ENCODE assay signal across 9 cellular contexts in the genomic region with DNA sequence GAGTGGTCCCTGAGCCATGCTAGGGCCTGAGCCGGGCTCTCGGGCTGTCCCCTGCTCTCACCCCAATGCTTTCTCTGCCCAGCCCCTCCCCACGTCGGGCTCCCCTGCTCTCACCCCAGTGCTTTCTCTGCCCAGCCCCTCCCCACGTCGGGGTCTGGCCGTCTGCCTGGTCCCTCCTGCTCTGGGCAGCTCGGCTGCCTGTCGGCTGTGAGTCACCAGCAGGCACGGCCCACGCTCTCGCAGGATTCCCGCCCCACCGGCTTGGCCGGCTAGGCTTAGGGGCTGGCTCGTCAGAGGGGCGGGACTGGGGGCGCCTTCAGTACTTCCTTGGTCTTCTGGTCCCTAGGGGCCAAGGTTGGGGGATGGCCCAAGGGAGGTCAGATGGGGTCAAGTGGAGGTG. TPM values are rescaled to one million over a fixed set of nuclear protein-coding genes. Genes with fewer than 3 reads are reported as not detected.
A peak's percentile ranks its signal among the peaks of the same experiment; 100 is the strongest.
DNase-seq lines count a peak whose midpoint lies in the region; ATAC-seq, FAIRE-seq and TF ChIP-seq lines count a peak whose summit lies in the region.
"Had no signal": no experiment of that assay in that cellular context is flagged by ENCODE, and none has a peak within 500 bp of the region (broad histone marks: within the 10 kb centered on the region; RNA-seq: fewer than 3 reads in every experiment).

No MANE protein-coding gene starts in this region.

- intact Hi-C loops in HepG2 (cut with micrococcal nuclease; ENCODE audit: unreplicated experiment) (no loop called here), vagina (cut with DNase I) (no loop called here)

- FAIRE-seq in HepG2 (lab: Jason Lieb, UNC) = no peak
- peak; percentile 72 for FAIRE-seq in endometrium (lab: Jason Lieb, UNC)

- H3K9ac ChIP-seq in liver (ENCODE audit: low read depth in 1 of 2, low read length in 2 of 2) (no peak overlapping the region), HepG2 (ENCODE audit: insufficient read depth, low read depth, low read length) (no peak overlapping the region)

- no TSS peak for BruUV-seq in HepG2 (replicated peaks; lab: Mats Ljungman, UMichigan)

- no peak overlapping the region for H3K4me3 Mint-ChIP-seq in stimulated activated naive B cell treated with anti-CD40 and anti-IgM and Interleukin-4, amounts not matched to agents 10 μg/mL and 1 μg/mL and 100 μg/mL, for 72 hours

- H3K27me3 ChIP-seq in liver (ENCODE audit: control insufficient read depth in 4 of 4, insufficient read depth in 4 of 4, low read length in 3 of 4) (no peaks in the 10 kb centered on the region), HepG2 (ENCODE audit: control insufficient read depth in 1 of 2, insufficient read depth in 2 of 2, low read length in 2 of 2) (no peaks in the 10 kb centered on the region; a peak in 1 of 5 replicates), vagina (no peaks in the 10 kb centered on the region)

- in situ Hi-C loops in HepG2 (cut with HindIII; ENCODE audit: extremely low pct_ligation_motif_present, low pct_unique_long_range_greater_than_20kb) = no loop called here

- H3K36me3 ChIP-seq in liver (ENCODE audit: control insufficient read depth in 4 of 4, insufficient read depth in 3 of 4, low read depth in 1 of 4, low read length in 3 of 4) (peaks cover 0 to 11% (median 3%) of the 10 kb centered on the region in 4 donors), HepG2 (replicated peaks in 1 of 2; ENCODE audit: control insufficient read depth in 1 of 2, insufficient read depth in 2 of 2, low read length in 2 of 2) (peaks cover 13 to 17% of the 10 kb centered on the region in 2 experiments; a peak in 4 of 5 replicates), vagina (no peaks in the 10 kb centered on the region)

- DNase-seq in HepG2 (ENCODE audit: low spot score) (no peak), medulla oblongata (ENCODE audit: extremely low spot score) (peak; percentile 66), vagina (ENCODE audit: extremely low spot score in 2 of 2) (no peak), foreskin melanocyte (no peak), NCI-H2196 (lab: John Stamatoyannopoulos, UW; ENCODE audit: unreplicated experiment) (no peak)
- no peak for DNase-seq in stimulated activated naive B cell treated with anti-CD40 and anti-IgM and Interleukin-4, amounts not matched to agents 10 μg/mL and 1 μg/mL and 100 μg/mL, for 72 hours
- DNase-seq: NCI-H2081 treated with DMSO at 0.1 percent for 48 hours had no signal

- peaks cover 4 to 11% of the 10 kb centered on the region in 2 donors for H3K36me3 Mint-ChIP-seq in stimulated activated naive B cell treated with anti-CD40 and anti-IgM and Interleukin-4, amounts not matched to agents 10 μg/mL and 1 μg/mL and 100 μg/mL, for 72 hours

- CTCF ChIA-PET in HepG2 (lab: Yijun Ruan, JAX; ENCODE audit: low intra/inter-chr PET ratio, low total read pairs) = no interaction called here

- H3K27me3 Mint-ChIP-seq in stimulated activated naive B cell treated with anti-CD40 and anti-IgM and Interleukin-4, amounts not matched to agents 10 μg/mL and 1 μg/mL and 100 μg/mL, for 72 hours = peaks cover 31 to 46% of the 10 kb centered on the region in 2 donors

- H3K4me3 ChIP-seq in liver (ENCODE audit: low read depth in 1 of 3, low read length in 3 of 3) (peak overlapping the region in 1 of 3 donors; percentile 34), HepG2 (replicated peaks in 1 of 3; ENCODE audit: insufficient read depth in 1 of 3, low read depth in 2 of 3, low read length in 3 of 3) (no peak overlapping the region), vagina (peak overlapping the region in 1 of 2 donors; percentile 8)

- H3K27ac ChIP-seq in liver (ENCODE audit: low read depth in 1 of 2, low read length in 2 of 2) (peak overlapping the region; percentile 63 to 96), HepG2 (ENCODE audit: extremely low read length, insufficient read depth, low read length) (no peak overlapping the region), vagina (peak overlapping the region; percentile 81)

- H3K9me3 Mint-ChIP-seq in stimulated activated naive B cell treated with anti-CD40 and anti-IgM and Interleukin-4, amounts not matched to agents 10 μg/mL and 1 μg/mL and 100 μg/mL, for 72 hours = peaks cover 13 to 14% of the 10 kb centered on the region in 2 donors

- H3K4me2 ChIP-seq in HepG2 (ENCODE audit: low read depth, low read length) = no peak overlapping the region

- peaks cover 13% of the 10 kb centered on the region; the same call in 1 of the 2 replicates for H4K20me1 ChIP-seq in HepG2 (ENCODE audit: insufficient read depth, low read length)

- H3K9me3 ChIP-seq in liver (ENCODE audit: control insufficient read depth in 4 of 4, low read length in 3 of 4) = no peaks in the 10 kb centered on the region
- H3K9me3 ChIP-seq in HepG2 (ENCODE audit: low read length) = no peaks in the 10 kb centered on the region
- H3K9me3 ChIP-seq in vagina = no peaks in the 10 kb centered on the region

- peaks cover 2 to 7% of the 10 kb centered on the region in 2 donors for H3K4me1 Mint-ChIP-seq in stimulated activated naive B cell treated with anti-CD40 and anti-IgM and Interleukin-4, amounts not matched to agents 10 μg/mL and 1 μg/mL and 100 μg/mL, for 72 hours

- POLR2A ChIA-PET in HepG2 (lab: Yijun Ruan, JAX) = interaction anchor here (0.5 to 1.7 kb wide), 2 partner anchors 34 to 131 kb away, joined by 3 to 4 read pairs; no protein-coding TSS in a partner anchor

- H3K4me1 ChIP-seq in liver (ENCODE audit: control insufficient read depth in 4 of 4, insufficient read depth in 4 of 4, low read length in 3 of 4) = peaks cover 11 to 50% (median 30%) of the 10 kb centered on the region in 4 donors
- peaks cover 44% of the 10 kb centered on the region for H3K4me1 ChIP-seq in HepG2 (ENCODE audit: insufficient read depth, low read length)
- H3K4me1 ChIP-seq in vagina = peaks cover 64% of the 10 kb centered on the region

- no peak for TF ChIP-seq CTCF in liver (IDR thresholded peaks at IDR 0.05; ENCODE audit: low read depth, low read length, missing input control)
- TF ChIP-seq CTCF in HepG2 (CRISPR knock-in tag; IDR thresholded peaks at IDR 0.05) = no peak
- no peak for TF ChIP-seq CTCF in vagina (IDR thresholded peaks at IDR 0.05)

- H3K27ac Mint-ChIP-seq in stimulated activated naive B cell treated with anti-CD40 and anti-IgM and Interleukin-4, amounts not matched to agents 10 μg/mL and 1 μg/mL and 100 μg/mL, for 72 hours = no peak overlapping the region

- TF ChIP-seq EP300 in HepG2 (IDR thresholded peaks at IDR 0.05; ENCODE audit: low read depth in 2 of 2, low read length in 2 of 2) (no peak), HepG2 (CRISPR knock-in tag; IDR thresholded peaks at IDR 0.05; ENCODE audit: borderline replicate concordance) (no peak)

- no peak for TF ChIP-seq POLR2A in HepG2 (IDR thresholded peaks at IDR 0.05; ENCODE audit: insufficient read depth in 1 of 2, low read depth in 2 of 2, low read length in 2 of 2)
- no peak for TF ChIP-seq POLR2A in vagina (IDR thresholded peaks at IDR 0.05)

- WGBS in liver = 24% methylated on average over 18 of the region's 18 CpGs
- WGBS in HepG2 (ENCODE audit: low lambda C conversion rate) = 88% methylated on average over 18 of the region's 18 CpGs

- TF ChIP-seq RAD21 in liver (IDR thresholded peaks at IDR 0.05) (no peak), HepG2 (CRISPR knock-in tag; IDR thresholded peaks at IDR 0.05) (no peak)

- no peak for ATAC-seq in HepG2
- no peak for ATAC-seq in stimulated activated naive B cell treated with anti-CD40 and anti-IgM and Interleukin-4, amounts not matched to agents 10 μg/mL and 1 μg/mL and 100 μg/mL, for 72 hours (replicated peaks)

- no peak overlapping the region for H2AFZ ChIP-seq in HepG2 (ENCODE audit: low read length)

- H3K79me2 ChIP-seq in HepG2 (ENCODE audit: insufficient read depth, low read length) = peaks cover 18% of the 10 kb centered on the region

RNA-seq across cellular contexts. Expression of a gene that starts 3.3 kb away (rescaled TPM):
- total RNA-seq in liver (10 to 100 TPM; 11.3 to 30.5 TPM), HepG2 (2016; rRNA removed; fragmentation: Illumina TruSeq; extraction: Trizol) (30.2 and 35.5 TPM in 2 replicates), vagina (35.1 TPM)
- polyA plus RNA-seq in liver (10 to 100 TPM; 57.5 to 82.1 TPM), HepG2 (2011; rRNA removed) (39.2 and 58.1 TPM in 2 replicates)
- 22.2 and 23.9 TPM in 2 replicates for total RNA-seq in HepG2 (2016; cell fraction: cytosol; rRNA removed; fragmentation: Illumina TruSeq; extraction: Trizol; ENCODE audit: low read depth)
- total RNA-seq in HepG2 (2016; cell fraction: insoluble cytoplasmic fraction; rRNA removed; fragmentation: Illumina TruSeq; extraction: Trizol) = 28.1 and 36.4 TPM in 2 replicates
- total RNA-seq in HepG2 (2016; cell fraction: membrane; rRNA removed; fragmentation: Illumina TruSeq; extraction: Trizol) = 58.8 and 67.3 TPM in 2 replicates
- total RNA-seq in HepG2 (2016; cell fraction: nucleus; rRNA removed; fragmentation: Illumina TruSeq; extraction: Trizol) = 18.8 and 20.8 TPM in 2 replicates
- polyA plus RNA-seq in HepG2 (2011; cell fraction: cytosol; rRNA removed) = 49.3 and 71.9 TPM in 2 replicates
- 101 and 104 TPM in 2 replicates for polyA plus RNA-seq in HepG2 (2011; cell fraction: nucleus; rRNA removed)
- polyA plus RNA-seq in HepG2 (2012) = 43.9 and 55.3 TPM in 2 replicates
- 28.1 and 33.7 TPM in 2 replicates for polyA plus RNA-seq in HepG2 (2016; cell fraction: cytosol; fragmentation: Illumina TruSeq; extraction: Trizol; ENCODE audit: low read depth)
- polyA plus RNA-seq in HepG2 (2016; cell fraction: insoluble cytoplasmic fraction; fragmentation: Illumina TruSeq; extraction: Trizol; ENCODE audit: low read depth) = 37.9 and 46.1 TPM in 2 replicates
- 64.2 and 66.8 TPM in 2 replicates for polyA plus RNA-seq in HepG2 (2016; cell fraction: membrane; fragmentation: Illumina TruSeq; extraction: Trizol; ENCODE audit: low read depth)
- polyA plus RNA-seq in HepG2 (2016; cell fraction: nucleus; fragmentation: Illumina TruSeq; extraction: Trizol; ENCODE audit: insufficient read depth, low read depth) = 41.2 and 42.5 TPM in 2 replicates
- 10.1 and 74.6 TPM in 2 replicates for polyA minus RNA-seq in HepG2 (2011; rRNA and poly(A)+ RNA removed; ENCODE audit: low replicate concordance)
- polyA minus RNA-seq in HepG2 (2011; cell fraction: cytosol; rRNA and poly(A)+ RNA removed) = 39.7 and 41.5 TPM in 2 replicates
- 9.9 and 12.7 TPM in 2 replicates for polyA minus RNA-seq in HepG2 (2011; cell fraction: nucleus; rRNA and poly(A)+ RNA removed)

RNA-seq across cellular contexts. Expression of a gene that starts 53.4 kb away (rescaled TPM):
- total RNA-seq in liver = 10 to 100 TPM; 70.3 to 85.6 TPM
- polyA plus RNA-seq in liver = 10 to 100 TPM; 43.4 to 64.3 TPM
- total RNA-seq in HepG2 (2016; rRNA removed; fragmentation: Illumina TruSeq; extraction: Trizol) = 123 and 177 TPM in 2 replicates
- 143 and 149 TPM in 2 replicates for total RNA-seq in HepG2 (2016; cell fraction: cytosol; rRNA removed; fragmentation: Illumina TruSeq; extraction: Trizol; ENCODE audit: low read depth)
- total RNA-seq in HepG2 (2016; cell fraction: insoluble cytoplasmic fraction; rRNA removed; fragmentation: Illumina TruSeq; extraction: Trizol) = 108 and 184 TPM in 2 replicates
- 217 TPM in 2 replicates for total RNA-seq in HepG2 (2016; cell fraction: membrane; rRNA removed; fragmentation: Illumina TruSeq; extraction: Trizol)
- total RNA-seq in HepG2 (2016; cell fraction: nucleus; rRNA removed; fragmentation: Illumina TruSeq; extraction: Trizol) = 128 and 139 TPM in 2 replicates
- polyA plus RNA-seq in HepG2 (2011; rRNA removed) = 481 and 626 TPM in 2 replicates
- 323 and 410 TPM in 2 replicates for polyA plus RNA-seq in HepG2 (2011; cell fraction: cytosol; rRNA removed)
- polyA plus RNA-seq in HepG2 (2011; cell fraction: nucleus; rRNA removed) = 1,381 and 1,393 TPM in 2 replicates
- polyA plus RNA-seq in HepG2 (2012) = 200 and 245 TPM in 2 replicates
- 126 and 132 TPM in 2 replicates for polyA plus RNA-seq in HepG2 (2016; cell fraction: cytosol; fragmentation: Illumina TruSeq; extraction: Trizol; ENCODE audit: low read depth)
- 133 and 166 TPM in 2 replicates for polyA plus RNA-seq in HepG2 (2016; cell fraction: insoluble cytoplasmic fraction; fragmentation: Illumina TruSeq; extraction: Trizol; ENCODE audit: low read depth)
- polyA plus RNA-seq in HepG2 (2016; cell fraction: membrane; fragmentation: Illumina TruSeq; extraction: Trizol; ENCODE audit: low read depth) = 186 and 199 TPM in 2 replicates
- 341 and 351 TPM in 2 replicates for polyA plus RNA-seq in HepG2 (2016; cell fraction: nucleus; fragmentation: Illumina TruSeq; extraction: Trizol; ENCODE audit: insufficient read depth, low read depth)
- polyA minus RNA-seq in HepG2 (2011; rRNA and poly(A)+ RNA removed; ENCODE audit: low replicate concordance) = 198 and 615 TPM in 2 replicates
- polyA minus RNA-seq in HepG2 (2011; cell fraction: cytosol; rRNA and poly(A)+ RNA removed) = 125 and 128 TPM in 2 replicates
- 166 and 229 TPM in 2 replicates for polyA minus RNA-seq in HepG2 (2011; cell fraction: nucleus; rRNA and poly(A)+ RNA removed)
- 197 TPM for total RNA-seq in vagina
